Comparison of ENCODE assay signal across 13 cellular contexts in genomic region chr13:28540612-28541011, GRCh38. TPM values are rescaled to one million over a fixed set of nuclear protein-coding genes. Genes with fewer than 3 reads are reported as not detected.
DNase-seq lines count a peak whose midpoint lies in the region; ATAC-seq, FAIRE-seq and TF ChIP-seq lines count a peak whose summit lies in the region.
"Had no signal": no experiment of that assay in that cellular context is flagged by ENCODE, and none has a peak within 500 bp of the region (broad histone marks: within the 10 kb centered on the region; RNA-seq: fewer than 3 reads in every experiment).

No MANE protein-coding gene starts in this region.

- peaks cover 8% of the 10 kb centered on the region for H3K4me1 Mint-ChIP-seq in activated T-helper 17 cell treated with anti-CD3 and anti-CD28 coated beads, Interleukin-2, amount 50 U/mL, for 72 hours

- no peak overlapping the region for H3K4me3 ChIP-seq in ACC112 (ENCODE audit: low read depth, low read length)
- H3K4me3 ChIP-seq: colonic mucosa had no signal

- no peak for TF ChIP-seq POLR2A in GM12892 (IDR thresholded peaks at IDR 0.05; ENCODE audit: low read depth, low read length)

- H3K36me3 Mint-ChIP-seq in activated T-helper 17 cell treated with anti-CD3 and anti-CD28 coated beads, Interleukin-2, amount 50 U/mL, for 72 hours (ENCODE audit: low read depth): no peaks in the 10 kb centered on the region

- H3K27me3 Mint-ChIP-seq in activated T-helper 17 cell treated with anti-CD3 and anti-CD28 coated beads, Interleukin-2, amount 50 U/mL, for 72 hours: peaks cover 38% of the 10 kb centered on the region

- peak overlapping the region; percentile 54 for H3K4me3 Mint-ChIP-seq in activated T-helper 17 cell treated with anti-CD3 and anti-CD28 coated beads, Interleukin-2, amount 50 U/mL, for 72 hours
- H3K4me3 Mint-ChIP-seq: activated CD8-positive, alpha-beta T cell treated with anti-CD3 and anti-CD28 coated beads, Interleukin-2, amount 10 ng/mL, durations not matched to agents 7 days and 5 days had no signal

- H3K36me3 ChIP-seq in ACC112 (ENCODE audit: insufficient read depth, low read length): no peaks in the 10 kb centered on the region
- H3K36me3 ChIP-seq: colonic mucosa had no signal

- H2AFZ ChIP-seq in ACC112 (ENCODE audit: low read length, unreplicated experiment): peak overlapping the region; percentile 17

- ATAC-seq in HG02759 (IDR thresholded peaks at IDR 0.05; ENCODE audit: unreplicated experiment) (peak; percentile 53), GM21447 (IDR thresholded peaks at IDR 0.05; ENCODE audit: unreplicated experiment) (no peak), GM21515 (IDR thresholded peaks at IDR 0.05; ENCODE audit: unreplicated experiment) (no peak)
- ATAC-seq in activated T-helper 17 cell treated with anti-CD3 and anti-CD28 coated beads, Interleukin-2, amount 50 U/mL, for 72 hours (replicated peaks): peak; percentile 77
- ATAC-seq: activated CD8-positive, alpha-beta T cell treated with anti-CD3 and anti-CD28 coated beads, Interleukin-2, amount 10 ng/mL, durations not matched to agents 7 days and 5 days; HCT116 had no signal

- peaks cover 6% of the 10 kb centered on the region for H3K4me1 ChIP-seq in ACC112 (ENCODE audit: control insufficient read depth, insufficient read depth, low read length, unreplicated experiment)
- H3K4me1 ChIP-seq: colonic mucosa had no signal

- H3K79me2 ChIP-seq in ACC112 (ENCODE audit: control insufficient read depth, insufficient read depth, low read length, unreplicated experiment): no peaks in the 10 kb centered on the region

- H3K27ac ChIP-seq in ACC112 (ENCODE audit: low read depth, low read length): no peak overlapping the region
- H3K27ac ChIP-seq: colonic mucosa had no signal

- H3K9me3 Mint-ChIP-seq in activated T-helper 17 cell treated with anti-CD3 and anti-CD28 coated beads, Interleukin-2, amount 50 U/mL, for 72 hours: peaks cover 12% of the 10 kb centered on the region

- H3K27me3 ChIP-seq in ACC112 (ENCODE audit: insufficient read depth, low read length): peaks cover 6% of the 10 kb centered on the region; the same call in 1 of the 2 replicates
- H3K27me3 ChIP-seq: colonic mucosa had no signal

- H3K27ac Mint-ChIP-seq in activated T-helper 17 cell treated with anti-CD3 and anti-CD28 coated beads, Interleukin-2, amount 50 U/mL, for 72 hours: peak overlapping the region; percentile 89
- H3K27ac Mint-ChIP-seq: activated CD8-positive, alpha-beta T cell treated with anti-CD3 and anti-CD28 coated beads, Interleukin-2, amount 10 ng/mL, durations not matched to agents 7 days and 5 days had no signal

- DNase-seq in GM12892 (ENCODE audit: insufficient read length): no peak
- DNase-seq in T-helper 9 cell: no peak
- DNase-seq in NCI-H82 (lab: John Stamatoyannopoulos, UW): no peak
- DNase-seq: activated CD8-positive, alpha-beta T cell treated with anti-CD3 and anti-CD28 coated beads, Interleukin-2, amount 10 ng/mL, durations not matched to agents 7 days and 5 days; colonic mucosa; posterior cingulate gyrus; stimulated activated naive CD4-positive, alpha-beta T cell treated with Interleukin-2 at 50 U/mL for 16 hours had no signal

- peak; percentile 88 for FAIRE-seq in GM12892 (lab: Jason Lieb, UNC)

RNA-seq across cellular contexts. Expression of gene FLT1, which starts 45.7 kb away (rescaled TPM):
- polyA plus RNA-seq in GM12892 (2012; ENCODE audit: missing spikeins): 0.51 TPM
- total RNA-seq in activated T-helper 17 cell treated with anti-CD3 and anti-CD28 coated beads, Interleukin-2, amount 50 U/mL, for 72 hours: 10 to 100 TPM in 1 of 2 donors, 1 to 10 TPM in 1; 3.0 to 12.7 TPM

Comparison
In these comparisons a context has a peak if more than half of its experiments do, and no peak if none do; other contexts are left out.
1. ATAC-seq: peak in HG02759 (single experiment) and activated T-helper 17 cell treated with anti-CD3 and anti-CD28 coated beads, Interleukin-2, amount 50 U/mL, for 72 hours (single experiment); none in GM21447 (single experiment) and GM21515 (single experiment).